Comparison of ENCODE assay signal across 1 cellular context in genomic region chr4:101355767-101356702, GRCh38.
A peak's percentile ranks its signal among the peaks of the same experiment; 100 is the strongest.
TF ChIP-seq lines count a peak whose summit lies in the region.

No MANE protein-coding gene starts in this region.

TF ChIP-seq in A549, 52 proteins besides CTCF, POLR2A, EP300 and RAD21 (continued from another document):
- TF ChIP-seq REST (IDR thresholded peaks at IDR 0.05) = no peak
- peak; percentile 59 for TF ChIP-seq JUNB (IDR thresholded peaks at IDR 0.05)
- peak in 1 of 2 experiments; percentile 36; a peak in 2 of 5 replicates for TF ChIP-seq JUN (IDR thresholded peaks at IDR 0.05)
- TF ChIP-seq CBX8 (IDR thresholded peaks at IDR 0.05) = no peak
- TF ChIP-seq BHLHE40 (IDR thresholded peaks at IDR 0.05; ENCODE audit: low read depth, low read length) = no peak
- TF ChIP-seq CEBPB (IDR thresholded peaks at IDR 0.05) = peak; percentile 21 to 61; a peak in 2 of 4 replicates
- TF ChIP-seq FOSL2 (IDR thresholded peaks at IDR 0.05) = peak; percentile 67
- TF ChIP-seq FOSL2 (CRISPR knock-in tag; IDR thresholded peaks at IDR 0.05) = peak; percentile 81
- no peak for TF ChIP-seq ZSCAN20 (CRISPR knock-in tag; IDR thresholded peaks at IDR 0.05)
- TF ChIP-seq HDAC2 (IDR thresholded peaks at IDR 0.05) = no peak
- no peak for TF ChIP-seq FOXS1 (CRISPR knock-in tag; IDR thresholded peaks at IDR 0.05)
TF ChIP-seq in A549: peak in this region for 7.
